Comparison of ENCODE assay signal across 12 cellular contexts in the genomic region with DNA sequence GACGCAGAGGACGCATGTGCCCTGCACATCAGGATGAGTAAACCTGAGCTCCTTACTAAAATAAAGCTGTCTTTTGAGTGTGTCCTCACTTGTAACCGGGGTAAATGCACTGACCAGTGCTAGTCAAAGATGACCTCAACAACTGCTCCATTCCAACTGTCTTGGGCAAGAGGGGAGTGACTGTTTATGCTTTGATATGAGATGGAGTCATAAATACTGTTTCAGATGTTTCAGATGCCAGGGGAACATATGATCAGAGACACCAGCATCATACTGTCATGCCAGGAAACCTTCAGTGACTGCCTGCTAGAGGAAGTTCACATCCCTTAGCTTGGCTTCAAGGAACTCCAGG. TPM values are rescaled to one million over a fixed set of nuclear protein-coding genes. Genes with fewer than 3 reads are reported as not detected.
DNase-seq lines count a peak whose midpoint lies in the region; ATAC-seq and TF ChIP-seq lines count a peak whose summit lies in the region.
"Had no signal": no experiment of that assay in that cellular context is flagged by ENCODE, and none has a peak within 500 bp of the region (broad histone marks: within the 10 kb centered on the region; RNA-seq: fewer than 3 reads in every experiment).

No MANE protein-coding gene starts in this region.

- WGBS in right cardiac atrium = 89% methylated on average over 3 of the region's 3 CpGs

- H3K4me3 ChIP-seq in cardiac fibroblast (replicated peaks in 1 of 2; ENCODE audit: low read depth in 2 of 2, low read length in 2 of 2) (no peak overlapping the region), right cardiac atrium (ENCODE audit: low read length) (no peak overlapping the region)

- H3K27me3 Mint-ChIP-seq in HFFc6 (ENCODE audit: insufficient read depth) = peaks cover 1% of the 10 kb centered on the region; the same call in 1 of the 2 replicates
- peaks cover 5% of the 10 kb centered on the region for H3K27me3 Mint-ChIP-seq in activated T-cell treated with anti-CD3 and anti-CD28 coated beads, Interleukin-2, amount 50 U/mL, for 4 hours (ENCODE audit: low read depth)

- no peak for ATAC-seq in right cardiac atrium
- ATAC-seq in activated T-cell treated with anti-CD3 and anti-CD28 coated beads, Interleukin-2, amount 50 U/mL, for 4 hours = no peak
- ATAC-seq: activated naive CD4-positive, alpha-beta T cell treated with anti-CD3 and anti-CD28 coated beads, Interleukin-2, amount 50 U/mL, for 72 hours had no signal

- H3K36me3 Mint-ChIP-seq in HFFc6 (ENCODE audit: low read depth) = no peaks in the 10 kb centered on the region
- H3K36me3 Mint-ChIP-seq in activated T-cell treated with anti-CD3 and anti-CD28 coated beads, Interleukin-2, amount 50 U/mL, for 4 hours (ENCODE audit: insufficient read depth) = no peaks in the 10 kb centered on the region
- H3K36me3 Mint-ChIP-seq: activated naive CD4-positive, alpha-beta T cell treated with anti-CD3 and anti-CD28 coated beads, Interleukin-2, amount 50 U/mL, for 72 hours had no signal

- DNase-seq in HFFc6 (peak; percentile 62), cardiac fibroblast (ENCODE audit: low read depth in 2 of 2) (peak; percentile 69 to 93), kidney tubule cell (ENCODE audit: low spot score) (peak; percentile 77), right cardiac atrium (no peak), anterior cingulate cortex (lab: John Stamatoyannopoulos, UW) (no peak)
- DNase-seq in activated T-cell treated with anti-CD3 and anti-CD28 coated beads, Interleukin-2, amount 50 U/mL, for 4 hours = no peak
- no peak for DNase-seq in activated CD4-positive, alpha-beta T cell treated with anti-CD3 and anti-CD28 coated beads, Interleukin-2, amount 50 U/mL, for 1 hour
- DNase-seq: activated CD4-positive, CD25-positive, alpha-beta regulatory T cell treated with anti-CD3 and anti-CD28 coated beads, Interleukin-2, amount 50 U/mL, for 72 hours; central memory CD4-positive, alpha-beta T cell; posterior cingulate gyrus had no signal

- 0 out of 2 replicates have a peak, but pooled peaks have one; percentile 2 for TF ChIP-seq CTCF in 22Rv1 (IDR thresholded peaks at IDR 0.05)
- TF ChIP-seq CTCF in HFFc6 (IDR thresholded peaks at IDR 0.05) = no peak; the same call in 1 of the 2 replicates
- TF ChIP-seq CTCF in cardiac fibroblast (IDR thresholded peaks at IDR 0.05; ENCODE audit: low read depth, low read length) = no peak

- no peak overlapping the region for H3K27ac ChIP-seq in 22Rv1
- no peak overlapping the region for H3K27ac ChIP-seq in right cardiac atrium (ENCODE audit: low read length)

- no peaks in the 10 kb centered on the region for H3K9me3 ChIP-seq in right cardiac atrium (ENCODE audit: control insufficient read depth, low read length)

- H3K4me1 Mint-ChIP-seq in HFFc6 (ENCODE audit: low read depth) = peaks cover 49% of the 10 kb centered on the region
- H3K4me1 Mint-ChIP-seq in activated T-cell treated with anti-CD3 and anti-CD28 coated beads, Interleukin-2, amount 50 U/mL, for 4 hours (ENCODE audit: low read depth) = peaks cover 4% of the 10 kb centered on the region

- peak overlapping the region; percentile 49 for H3K27ac Mint-ChIP-seq in HFFc6
- H3K27ac Mint-ChIP-seq: activated naive CD4-positive, alpha-beta T cell treated with anti-CD3 and anti-CD28 coated beads, Interleukin-2, amount 50 U/mL, for 72 hours had no signal

- intact Hi-C loops in right cardiac atrium (cut with DNase I) = loop anchor here in 3 of 4 donors (5.0 to 10.0 kb wide), 3 partner anchors 54 to 74 kb away; no protein-coding TSS in a partner anchor

- H3K27me3 ChIP-seq in right cardiac atrium (ENCODE audit: control insufficient read depth, insufficient read depth) = no peaks in the 10 kb centered on the region

- H3K4me3 Mint-ChIP-seq in HFFc6 = no peak overlapping the region
- no peak overlapping the region for H3K4me3 Mint-ChIP-seq in activated T-cell treated with anti-CD3 and anti-CD28 coated beads, Interleukin-2, amount 50 U/mL, for 4 hours

- H3K9me3 Mint-ChIP-seq in HFFc6 = no peaks in the 10 kb centered on the region
- H3K9me3 Mint-ChIP-seq in activated T-cell treated with anti-CD3 and anti-CD28 coated beads, Interleukin-2, amount 50 U/mL, for 4 hours = no peaks in the 10 kb centered on the region
- H3K9me3 Mint-ChIP-seq: activated naive CD4-positive, alpha-beta T cell treated with anti-CD3 and anti-CD28 coated beads, Interleukin-2, amount 50 U/mL, for 72 hours had no signal

- H3K4me1 ChIP-seq in right cardiac atrium (ENCODE audit: control insufficient read depth, insufficient read depth, low read length) = peaks cover 8% of the 10 kb centered on the region

RNA-seq across cellular contexts. Expression of gene TRAM2, which starts 13.8 kb away (rescaled TPM):
- 100 to 1,000 TPM; 191 to 235 (median 215) TPM for total RNA-seq in HFFc6 (2021; fragmentation: NEBNext Ultra II Directional; extraction: Animal tissue kit (Norgen Biotek cat#: 25700))
- total RNA-seq in right cardiac atrium = 10 to 100 TPM; 14.5 to 18.2 (median 15.2) TPM
- 7.1 TPM for polyA plus RNA-seq in right cardiac atrium
- 1 to 10 TPM; 1.6 to 2.9 (median 2.4) TPM for total RNA-seq in activated T-cell treated with anti-CD3 and anti-CD28 coated beads, Interleukin-2, amount 50 U/mL, for 4 hours

Comparison
In these comparisons a context has a peak if more than half of its experiments do, and no peak if none do; other contexts are left out.
1. DNase-seq: peak in HFFc6 (single experiment), cardiac fibroblast (2 of 2) and kidney tubule cell (single experiment); none in right cardiac atrium (0 of 3), anterior cingulate cortex (0 of 58), activated T-cell treated with anti-CD3 and anti-CD28 coated beads, Interleukin-2, amount 50 U/mL, for 4 hours (single experiment) and activated CD4-positive, alpha-beta T cell treated with anti-CD3 and anti-CD28 coated beads, Interleukin-2, amount 50 U/mL, for 1 hour (single experiment).
2. RNA of gene TRAM2, which starts 13.8 kb away (total RNA-seq): 191 to 235 TPM in HFFc6; 14.5 to 18.2 TPM in right cardiac atrium and 1.6 to 2.9 TPM in activated T-cell treated with anti-CD3 and anti-CD28 coated beads, Interleukin-2, amount 50 U/mL, for 4 hours; every median in the first group is over 4 times any median in the second.